ENCODE assay signal across 8 cellular contexts in the genomic region with DNA sequence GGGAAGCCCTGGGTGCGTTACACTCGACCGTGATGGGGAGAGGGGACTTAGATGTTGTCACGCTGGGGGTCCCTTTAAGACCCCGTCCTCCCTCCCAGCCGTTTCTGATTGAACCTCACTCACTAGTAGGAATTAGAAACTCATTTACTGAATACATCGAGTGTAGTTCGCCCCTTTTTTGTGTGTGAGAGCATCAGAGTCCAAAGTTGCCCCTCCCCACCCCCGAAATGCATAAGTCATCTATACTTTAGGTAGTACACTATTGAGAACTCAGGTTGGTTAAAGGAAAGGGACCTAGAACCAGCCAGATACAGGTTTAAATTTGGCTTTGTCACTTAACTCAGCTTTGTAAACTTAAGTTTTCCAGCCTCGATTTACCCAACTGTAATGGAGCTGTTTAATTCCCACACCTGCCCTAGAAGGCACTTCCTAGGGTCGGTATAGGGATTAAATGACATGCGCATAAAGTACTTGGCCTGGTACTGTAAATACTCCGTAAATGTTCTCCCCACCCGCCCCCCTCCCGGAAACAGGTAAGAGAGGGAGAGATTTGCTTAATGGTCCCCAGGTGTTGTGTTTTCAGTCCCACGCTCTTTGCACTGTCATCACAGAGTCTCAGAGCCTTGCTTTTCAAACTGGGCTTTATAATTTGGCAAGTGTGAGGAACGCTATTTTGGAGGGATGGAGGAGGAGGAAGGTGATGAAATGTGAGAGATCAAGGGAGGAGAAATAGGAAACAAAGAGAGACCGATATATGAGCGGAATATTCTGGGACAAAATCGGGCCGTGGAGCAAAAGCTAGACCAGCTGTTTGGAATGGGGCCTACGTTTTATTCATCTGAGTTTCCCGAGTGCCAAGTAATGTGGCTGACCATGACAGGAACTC. TPM values are rescaled to one million over a fixed set of nuclear protein-coding genes. Genes with fewer than 3 reads are reported as not detected.
DNase-seq lines count a peak whose midpoint lies in the region; ATAC-seq, FAIRE-seq and TF ChIP-seq lines count a peak whose summit lies in the region.

No MANE protein-coding gene starts in this region.

- H3K27me3 Mint-ChIP-seq in activated T-cell treated with anti-CD3 and anti-CD28 coated beads, Interleukin-2, amount 50 U/mL, for 24 hours, result no peaks in the 10 kb centered on the region
- no peaks in the 10 kb centered on the region for H3K27me3 Mint-ChIP-seq in osteocyte (ENCODE audit: unreplicated experiment)

- H3K27me3 ChIP-seq in SJCRH30 (no peaks in the 10 kb centered on the region), endothelial cell of umbilical vein (ENCODE audit: control insufficient read depth in 2 of 2, insufficient read depth in 2 of 2, low read length in 2 of 2) (no peaks in the 10 kb centered on the region)

- H3K9ac ChIP-seq in endothelial cell of umbilical vein (replicated peaks; ENCODE audit: extremely low read depth, insufficient read depth, low read length), result peak overlapping the region; percentile 86

- intact Hi-C loops in endothelial cell of umbilical vein (cut with micrococcal nuclease), result loop anchor here (5.0 to 10.0 kb wide), 2 partner anchors 360 to 692 kb away; a partner anchor contains a TSS

- H3K9me3 Mint-ChIP-seq in activated T-cell treated with anti-CD3 and anti-CD28 coated beads, Interleukin-2, amount 50 U/mL, for 24 hours, result no peaks in the 10 kb centered on the region
- H3K9me3 Mint-ChIP-seq in osteocyte (ENCODE audit: unreplicated experiment), result no peaks in the 10 kb centered on the region

- H3K36me3 ChIP-seq in SJCRH30 (peaks cover 16% of the 10 kb centered on the region), endothelial cell of umbilical vein (ENCODE audit: control insufficient read depth in 2 of 2, extremely low read depth in 1 of 2, insufficient read depth in 2 of 2, low read length in 2 of 2) (peaks cover 4 to 13% of the 10 kb centered on the region in 2 experiments)

- CTCF ChIA-PET in endothelial cell of umbilical vein (lab: Charles Lee), result interaction anchor here (0.7 to 7.1 kb wide), 51 partner anchors 8 to 1290 kb away, joined by 3 to 262 read pairs (median 6); a partner anchor contains a TSS

- H3K4me3 ChIP-seq in SJCRH30, result peak overlapping the region; percentile 89
- peak overlapping the region; percentile 80 to 94 (median 92) for H3K4me3 ChIP-seq in endothelial cell of umbilical vein (replicated peaks in 1 of 3; ENCODE audit: insufficient read depth in 1 of 3, low read depth in 1 of 3, low read length in 3 of 3)

- FAIRE-seq in endothelial cell of umbilical vein (lab: Jason Lieb, UNC), result no peak

- H4K20me1 ChIP-seq in endothelial cell of umbilical vein (replicated peaks; ENCODE audit: control insufficient read depth, extremely low read depth, insufficient read depth, low read length), result no peaks in the 10 kb centered on the region

- dilution Hi-C loops in endothelial cell of umbilical vein (cut with MboI; ENCODE audit: extremely low pct_ligation_motif_present, low sequenced_read_pairs), result no loop called here

- peaks cover 40% of the 10 kb centered on the region for H3K4me1 Mint-ChIP-seq in activated T-cell treated with anti-CD3 and anti-CD28 coated beads, Interleukin-2, amount 50 U/mL, for 24 hours (ENCODE audit: low read depth)
- H3K4me1 Mint-ChIP-seq in osteocyte (ENCODE audit: unreplicated experiment), result peaks cover 28% of the 10 kb centered on the region

- ATAC-seq in HG02970 (IDR thresholded peaks at IDR 0.05; ENCODE audit: low FRiP score, unreplicated experiment) (no peak), HG02588 (IDR thresholded peaks at IDR 0.05; ENCODE audit: unreplicated experiment) (no peak)

- H3K9me1 ChIP-seq in endothelial cell of umbilical vein (replicated peaks; ENCODE audit: control insufficient read depth, extremely low read depth, insufficient read depth, low read length), result no peaks in the 10 kb centered on the region

- TF ChIP-seq POLR2A in endothelial cell of umbilical vein (IDR thresholded peaks at IDR 0.05; ENCODE audit: low read depth, low read length), result no peak

- peaks cover 34% of the 10 kb centered on the region for H3K79me2 ChIP-seq in endothelial cell of umbilical vein (ENCODE audit: control insufficient read depth, insufficient read depth, low read length)

- peak overlapping the region; percentile 92 for H3K4me3 Mint-ChIP-seq in activated T-cell treated with anti-CD3 and anti-CD28 coated beads, Interleukin-2, amount 50 U/mL, for 24 hours
- peak overlapping the region; percentile 92 for H3K4me3 Mint-ChIP-seq in osteocyte (ENCODE audit: unreplicated experiment)

- H3K27ac Mint-ChIP-seq in activated T-cell treated with anti-CD3 and anti-CD28 coated beads, Interleukin-2, amount 50 U/mL, for 24 hours, result peak overlapping the region; percentile 100
- H3K27ac Mint-ChIP-seq in osteocyte (ENCODE audit: unreplicated experiment), result peak overlapping the region; percentile 84

- peaks cover 40% of the 10 kb centered on the region for H3K36me3 Mint-ChIP-seq in activated T-cell treated with anti-CD3 and anti-CD28 coated beads, Interleukin-2, amount 50 U/mL, for 24 hours (ENCODE audit: low read depth)
- peaks cover 9% of the 10 kb centered on the region for H3K36me3 Mint-ChIP-seq in osteocyte (ENCODE audit: unreplicated experiment)

- DNase-seq in activated T-cell treated with anti-CD3 and anti-CD28 coated beads, Interleukin-2, amount 50 U/mL, for 24 hours, result no peak
- DNase-seq in activated T-cell treated with anti-CD3 and anti-CD28 coated beads for 4 hours, result no peak
- no peak for DNase-seq in SJCRH30
- DNase-seq in endothelial cell of umbilical vein (ENCODE audit: low read depth, low spot score), result peak; percentile 29
- no peak for DNase-seq in osteocyte (ENCODE audit: extremely low spot score, unreplicated experiment)
- no peak for DNase-seq in NCI-H1092 (lab: John Stamatoyannopoulos, UW)

- peak overlapping the region; percentile 78 for H2AFZ ChIP-seq in endothelial cell of umbilical vein (ENCODE audit: low read depth, low read length)

- peaks cover 3% of the 10 kb centered on the region; the same call in 1 of the 2 replicates for H3K4me1 ChIP-seq in SJCRH30
- H3K4me1 ChIP-seq in endothelial cell of umbilical vein (ENCODE audit: control insufficient read depth, extremely low read depth, insufficient read depth, low read length), result peaks cover 16% of the 10 kb centered on the region

- H3K27ac ChIP-seq in SJCRH30, result peak overlapping the region; percentile 36
- H3K27ac ChIP-seq in endothelial cell of umbilical vein (ENCODE audit: insufficient read depth, low read depth, low read length), result peak overlapping the region; percentile 41

- no peaks in the 10 kb centered on the region for H3K9me3 ChIP-seq in SJCRH30 (replicated peaks)
- no peaks in the 10 kb centered on the region for H3K9me3 ChIP-seq in endothelial cell of umbilical vein (replicated peaks; ENCODE audit: control insufficient read depth, insufficient read depth, low read length)

- TF ChIP-seq CTCF in endothelial cell of umbilical vein (IDR thresholded peaks at IDR 0.05; ENCODE audit: extremely low read depth in 1 of 2, insufficient read depth in 1 of 2, low read depth in 1 of 2, low read length in 2 of 2) (no peak), osteocyte (IDR thresholded peaks at IDR 0.05) (no peak)

- POLR2A ChIA-PET in endothelial cell of umbilical vein (lab: Charles Lee), result no interaction called here

- BruUV-seq in endothelial cell of umbilical vein (replicated peaks; lab: Mats Ljungman, UMichigan), result TSS peak; percentile 10

- peak overlapping the region; percentile 98 for H3K4me2 ChIP-seq in endothelial cell of umbilical vein (ENCODE audit: insufficient read depth, low read length)

TF ChIP-seq in endothelial cell of umbilical vein, 7 proteins besides CTCF, POLR2A, EP300 and RAD21:
- no peak for TF ChIP-seq JUN (IDR thresholded peaks at IDR 0.05; ENCODE audit: borderline replicate concordance, insufficient read depth, insufficient read length, low read depth)
- no peak for TF ChIP-seq EZH2 (IDR thresholded peaks at IDR 0.05; ENCODE audit: borderline replicate concordance, low read depth, low read length, severe bottlenecking)
- TF ChIP-seq FOS (IDR thresholded peaks at IDR 0.05; ENCODE audit: borderline replicate concordance, insufficient read depth, low read length), result no peak
- TF ChIP-seq, protein P1, sequence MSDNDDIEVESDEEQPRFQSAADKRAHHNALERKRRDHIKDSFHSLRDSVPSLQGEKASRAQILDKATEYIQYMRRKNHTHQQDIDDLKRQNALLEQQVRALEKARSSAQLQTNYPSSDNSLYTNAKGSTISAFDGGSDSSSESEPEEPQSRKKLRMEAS (IDR thresholded peaks at IDR 0.05; ENCODE audit: insufficient read depth, insufficient read length), result no peak
- no peak for TF ChIP-seq MYC (IDR thresholded peaks at IDR 0.05; ENCODE audit: low read depth, low read length)
TF ChIP-seq in endothelial cell of umbilical vein: peak in this region for 0.

RNA-seq across cellular contexts. Expression of a gene that starts 0.9 kb away (rescaled TPM):
- 42.9 and 43.6 TPM in 2 replicates for total RNA-seq in SJCRH30 (2014; rRNA removed; shearing (Covaris generic))
- total RNA-seq in endothelial cell of umbilical vein (25.6 and 27.4 TPM in 2 replicates), osteocyte (33.5 and 35.1 TPM in 2 replicates)
- polyA plus RNA-seq in endothelial cell of umbilical vein, result 14.3 and 16.9 TPM in 2 replicates
- polyA plus RNA-seq in endothelial cell of umbilical vein (2011; cell fraction: cytosol; rRNA removed), result 10.6 and 11.7 TPM in 2 replicates
- polyA plus RNA-seq in endothelial cell of umbilical vein (2011; cell fraction: nucleus; rRNA removed), result 39.6 and 53.1 TPM in 2 replicates
- 15.9 and 17.1 TPM in 2 replicates for polyA plus RNA-seq in endothelial cell of umbilical vein (2012)
- 36.2 and 38.4 TPM in 2 replicates for polyA minus RNA-seq in endothelial cell of umbilical vein
- 13.4 TPM for polyA minus RNA-seq in endothelial cell of umbilical vein (2011; cell fraction: cytosol; rRNA and poly(A)+ RNA removed)
- 34.2 and 42.4 TPM in 2 replicates for polyA minus RNA-seq in endothelial cell of umbilical vein (2011; cell fraction: nucleus; rRNA and poly(A)+ RNA removed)

RNA-seq across cellular contexts. Expression of a gene that starts 4.5 kb away (rescaled TPM):
- 11.2 and 11.6 TPM in 2 replicates for total RNA-seq in SJCRH30 (2014; rRNA removed; shearing (Covaris generic))
- 23.1 and 28.9 TPM in 2 replicates for total RNA-seq in endothelial cell of umbilical vein
- 7.6 and 11.3 TPM in 2 replicates for polyA plus RNA-seq in endothelial cell of umbilical vein
- polyA plus RNA-seq in endothelial cell of umbilical vein (2011; cell fraction: cytosol; rRNA removed), result 16.0 and 16.1 TPM in 2 replicates
- 32.4 and 40.3 TPM in 2 replicates for polyA plus RNA-seq in endothelial cell of umbilical vein (2011; cell fraction: nucleus; rRNA removed)
- polyA plus RNA-seq in endothelial cell of umbilical vein (2012), result 33.8 and 43.3 TPM in 2 replicates
- 52.6 and 59.0 TPM in 2 replicates for polyA minus RNA-seq in endothelial cell of umbilical vein
- polyA minus RNA-seq in endothelial cell of umbilical vein (2011; cell fraction: cytosol; rRNA and poly(A)+ RNA removed), result 6.0 TPM
- polyA minus RNA-seq in endothelial cell of umbilical vein (2011; cell fraction: nucleus; rRNA and poly(A)+ RNA removed), result 38.0 and 52.2 TPM in 2 replicates
- total RNA-seq in osteocyte, result 26.6 and 28.6 TPM in 2 replicates
